1 cellular context compared by ENCODE assay signal in genomic region chr17:4939804-4940624, GRCh38.
TF ChIP-seq lines count a peak whose summit lies in the region.

Gene RNF167, plus strand, starts transcription at chr17:4940268. Its CDS starts 642 bp downstream, at chr17:4940910.
Gene SLC25A11, minus strand, starts transcription at chr17:4940046. Its CDS starts 136 bp downstream, at chr17:4939910.

TF ChIP-seq in HEK293, 187 proteins besides CTCF, POLR2A, EP300 and RAD21 (continued from another document and continues in another):
- TF ChIP-seq ZBTB8A (tag by site-specific recombination; IDR thresholded peaks at IDR 0.05) (peak; percentile 98), KLF7 (tag by site-specific recombination; IDR thresholded peaks at IDR 0.05; ENCODE audit: borderline replicate concordance) (peak; percentile 68; the same call in 1 of the 2 replicates), ZNF394 (tag by site-specific recombination; IDR thresholded peaks at IDR 0.05; ENCODE audit: borderline replicate concordance) (peak; percentile 34; the same call in 1 of the 2 replicates), ZNF692 (tag by site-specific recombination; IDR thresholded peaks at IDR 0.05) (no peak), ZNF366 (tag by site-specific recombination; conservative IDR thresholded peaks at IDR 0.05) (peak; percentile 66), ZNF701 (tag by site-specific recombination; IDR thresholded peaks at IDR 0.05) (no peak), ZNF37A (tag by site-specific recombination; IDR thresholded peaks at IDR 0.05) (no peak), ZBTB11 (tag by site-specific recombination; conservative IDR thresholded peaks at IDR 0.05; ENCODE audit: low read depth) (peak; percentile 96), ZEB2 (tag by site-specific recombination; IDR thresholded peaks at IDR 0.05) (peak; percentile 76; the same call in 1 of the 2 replicates), PRDM6 (tag by site-specific recombination; IDR thresholded peaks at IDR 0.05) (no peak), ZNF433 (tag by site-specific recombination; IDR thresholded peaks at IDR 0.05; ENCODE audit: low read depth) (no peak), ZXDB (tag by site-specific recombination; IDR thresholded peaks at IDR 0.05) (peak; percentile 84), ZNF555 (tag by site-specific recombination; conservative IDR thresholded peaks at IDR 0.05) (no peak), ZBTB7A (tag by site-specific recombination; IDR thresholded peaks at IDR 0.05; ENCODE audit: low read depth) (0 out of 2 replicates have a peak, but pooled peaks have one; percentile 48), IKZF3 (tag by site-specific recombination; IDR thresholded peaks at IDR 0.05) (peak; percentile 95), ZNF660 (tag by site-specific recombination; IDR thresholded peaks at IDR 0.05) (peak; percentile 80), ZNF416 (tag by site-specific recombination; IDR thresholded peaks at IDR 0.05) (no peak), ZNF391 (tag by site-specific recombination; IDR thresholded peaks at IDR 0.05; ENCODE audit: borderline replicate concordance, low read depth) (no peak), ZNF76 (tag by site-specific recombination; IDR thresholded peaks at IDR 0.05; ENCODE audit: borderline replicate concordance, low read depth) (peak; percentile 78), ZNF335 (tag by site-specific recombination; conservative IDR thresholded peaks at IDR 0.05) (peak; percentile 85), ZNF561 (tag by site-specific recombination; IDR thresholded peaks at IDR 0.05; ENCODE audit: borderline replicate concordance) (peak; percentile 82; the same call in 1 of the 2 replicates), TRIM28 (IDR thresholded peaks at IDR 0.05; ENCODE audit: borderline replicate concordance, low read length) (no peak), ZNF580 (tag by site-specific recombination; IDR thresholded peaks at IDR 0.05) (peak; percentile 98), ZBTB1 (tag by site-specific recombination; IDR thresholded peaks at IDR 0.05) (no peak), SP3 (tag by site-specific recombination; IDR thresholded peaks at IDR 0.05) (peak; percentile 94), ZNF677 (tag by site-specific recombination; IDR thresholded peaks at IDR 0.05) (no peak), ZNF654 (tag by site-specific recombination; IDR thresholded peaks at IDR 0.05; ENCODE audit: low read depth) (no peak), SCRT2 (tag by site-specific recombination; IDR thresholded peaks at IDR 0.05) (peak; percentile 31; the same call in 1 of the 2 replicates), ZBTB17 (tag by site-specific recombination; IDR thresholded peaks at IDR 0.05) (peak; percentile 76)
- TF ChIP-seq, protein P1, sequence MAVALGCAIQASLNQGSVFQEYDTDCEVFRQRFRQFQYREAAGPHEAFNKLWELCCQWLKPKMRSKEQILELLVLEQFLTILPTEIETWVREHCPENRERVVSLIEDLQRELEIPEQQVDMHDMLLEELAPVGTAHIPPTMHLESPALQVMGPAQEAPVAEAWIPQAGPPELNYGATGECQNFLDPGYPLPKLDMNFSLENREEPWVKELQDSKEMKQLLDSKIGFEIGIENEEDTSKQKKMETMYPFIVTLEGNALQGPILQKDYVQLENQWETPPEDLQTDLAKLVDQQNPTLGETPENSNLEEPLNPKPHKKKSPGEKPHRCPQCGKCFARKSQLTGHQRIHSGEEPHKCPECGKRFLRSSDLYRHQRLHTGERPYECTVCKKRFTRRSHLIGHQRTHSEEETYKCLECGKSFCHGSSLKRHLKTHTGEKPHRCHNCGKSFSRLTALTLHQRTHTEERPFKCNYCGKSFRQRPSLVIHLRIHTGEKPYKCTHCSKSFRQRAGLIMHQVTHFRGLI (tag by site-specific recombination; IDR thresholded peaks at IDR 0.05): 0 out of 2 replicates have a peak, but pooled peaks have one; percentile 13
- TF ChIP-seq, protein P2, sequence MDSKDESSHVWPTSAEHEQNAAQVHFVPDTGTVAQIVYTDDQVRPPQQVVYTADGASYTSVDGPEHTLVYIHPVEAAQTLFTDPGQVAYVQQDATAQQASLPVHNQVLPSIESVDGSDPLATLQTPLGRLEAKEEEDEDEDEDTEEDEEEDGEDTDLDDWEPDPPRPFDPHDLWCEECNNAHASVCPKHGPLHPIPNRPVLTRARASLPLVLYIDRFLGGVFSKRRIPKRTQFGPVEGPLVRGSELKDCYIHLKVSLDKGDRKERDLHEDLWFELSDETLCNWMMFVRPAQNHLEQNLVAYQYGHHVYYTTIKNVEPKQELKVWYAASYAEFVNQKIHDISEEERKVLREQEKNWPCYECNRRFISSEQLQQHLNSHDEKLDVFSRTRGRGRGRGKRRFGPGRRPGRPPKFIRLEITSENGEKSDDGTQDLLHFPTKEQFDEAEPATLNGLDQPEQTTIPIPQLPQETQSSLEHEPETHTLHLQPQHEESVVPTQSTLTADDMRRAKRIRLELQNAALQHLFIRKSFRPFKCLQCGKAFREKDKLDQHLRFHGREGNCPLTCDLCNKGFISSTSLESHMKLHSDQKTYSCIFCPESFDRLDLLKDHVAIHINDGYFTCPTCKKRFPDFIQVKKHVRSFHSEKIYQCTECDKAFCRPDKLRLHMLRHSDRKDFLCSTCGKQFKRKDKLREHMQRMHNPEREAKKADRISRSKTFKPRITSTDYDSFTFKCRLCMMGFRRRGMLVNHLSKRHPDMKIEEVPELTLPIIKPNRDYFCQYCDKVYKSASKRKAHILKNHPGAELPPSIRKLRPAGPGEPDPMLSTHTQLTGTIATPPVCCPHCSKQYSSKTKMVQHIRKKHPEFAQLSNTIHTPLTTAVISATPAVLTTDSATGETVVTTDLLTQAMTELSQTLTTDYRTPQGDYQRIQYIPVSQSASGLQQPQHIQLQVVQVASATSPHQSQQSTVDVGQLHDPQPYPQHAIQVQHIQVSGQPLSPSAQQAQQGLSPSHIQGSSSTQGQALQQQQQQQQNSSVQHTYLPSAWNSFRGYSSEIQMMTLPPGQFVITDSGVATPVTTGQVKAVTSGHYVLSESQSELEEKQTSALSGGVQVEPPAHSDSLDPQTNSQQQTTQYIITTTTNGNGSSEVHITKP (tag by site-specific recombination; IDR thresholded peaks at IDR 0.05): peak; percentile 76
- TF ChIP-seq, protein P3, sequence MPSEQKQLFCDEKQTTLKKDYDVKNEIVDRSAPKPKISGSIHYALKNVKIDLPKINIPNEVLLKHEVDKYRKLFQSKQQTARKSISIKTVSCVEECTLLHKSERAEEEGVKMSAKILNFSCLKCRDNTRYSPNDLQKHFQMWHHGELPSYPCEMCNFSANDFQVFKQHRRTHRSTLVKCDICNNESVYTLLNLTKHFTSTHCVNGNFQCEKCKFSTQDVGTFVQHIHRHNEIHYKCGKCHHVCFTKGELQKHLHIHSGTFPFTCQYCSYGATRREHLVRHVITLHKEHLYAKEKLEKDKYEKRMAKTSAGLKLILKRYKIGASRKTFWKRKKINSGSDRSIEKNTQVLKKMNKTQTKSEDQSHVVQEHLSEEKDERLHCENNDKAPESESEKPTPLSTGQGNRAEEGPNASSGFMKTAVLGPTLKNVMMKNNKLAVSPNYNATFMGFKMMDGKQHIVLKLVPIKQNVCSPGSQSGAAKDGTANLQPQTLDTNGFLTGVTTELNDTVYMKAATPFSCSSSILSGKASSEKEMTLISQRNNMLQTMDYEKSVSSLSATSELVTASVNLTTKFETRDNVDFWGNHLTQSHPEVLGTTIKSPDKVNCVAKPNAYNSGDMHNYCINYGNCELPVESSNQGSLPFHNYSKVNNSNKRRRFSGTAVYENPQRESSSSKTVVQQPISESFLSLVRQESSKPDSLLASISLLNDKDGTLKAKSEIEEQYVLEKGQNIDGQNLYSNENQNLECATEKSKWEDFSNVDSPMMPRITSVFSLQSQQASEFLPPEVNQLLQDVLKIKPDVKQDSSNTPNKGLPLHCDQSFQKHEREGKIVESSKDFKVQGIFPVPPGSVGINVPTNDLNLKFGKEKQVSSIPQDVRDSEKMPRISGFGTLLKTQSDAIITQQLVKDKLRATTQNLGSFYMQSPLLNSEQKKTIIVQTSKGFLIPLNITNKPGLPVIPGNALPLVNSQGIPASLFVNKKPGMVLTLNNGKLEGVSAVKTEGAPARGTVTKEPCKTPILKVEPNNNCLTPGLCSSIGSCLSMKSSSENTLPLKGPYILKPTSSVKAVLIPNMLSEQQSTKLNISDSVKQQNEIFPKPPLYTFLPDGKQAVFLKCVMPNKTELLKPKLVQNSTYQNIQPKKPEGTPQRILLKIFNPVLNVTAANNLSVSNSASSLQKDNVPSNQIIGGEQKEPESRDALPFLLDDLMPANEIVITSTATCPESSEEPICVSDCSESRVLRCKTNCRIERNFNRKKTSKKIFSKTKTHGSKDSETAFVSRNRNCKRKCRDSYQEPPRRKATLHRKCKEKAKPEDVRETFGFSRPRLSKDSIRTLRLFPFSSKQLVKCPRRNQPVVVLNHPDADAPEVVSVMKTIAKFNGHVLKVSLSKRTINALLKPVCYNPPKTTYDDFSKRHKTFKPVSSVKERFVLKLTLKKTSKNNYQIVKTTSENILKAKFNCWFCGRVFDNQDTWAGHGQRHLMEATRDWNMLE (tag by site-specific recombination; conservative IDR thresholded peaks at IDR 0.05; ENCODE audit: low read depth): peak; percentile 82
- TF ChIP-seq, protein P4, sequence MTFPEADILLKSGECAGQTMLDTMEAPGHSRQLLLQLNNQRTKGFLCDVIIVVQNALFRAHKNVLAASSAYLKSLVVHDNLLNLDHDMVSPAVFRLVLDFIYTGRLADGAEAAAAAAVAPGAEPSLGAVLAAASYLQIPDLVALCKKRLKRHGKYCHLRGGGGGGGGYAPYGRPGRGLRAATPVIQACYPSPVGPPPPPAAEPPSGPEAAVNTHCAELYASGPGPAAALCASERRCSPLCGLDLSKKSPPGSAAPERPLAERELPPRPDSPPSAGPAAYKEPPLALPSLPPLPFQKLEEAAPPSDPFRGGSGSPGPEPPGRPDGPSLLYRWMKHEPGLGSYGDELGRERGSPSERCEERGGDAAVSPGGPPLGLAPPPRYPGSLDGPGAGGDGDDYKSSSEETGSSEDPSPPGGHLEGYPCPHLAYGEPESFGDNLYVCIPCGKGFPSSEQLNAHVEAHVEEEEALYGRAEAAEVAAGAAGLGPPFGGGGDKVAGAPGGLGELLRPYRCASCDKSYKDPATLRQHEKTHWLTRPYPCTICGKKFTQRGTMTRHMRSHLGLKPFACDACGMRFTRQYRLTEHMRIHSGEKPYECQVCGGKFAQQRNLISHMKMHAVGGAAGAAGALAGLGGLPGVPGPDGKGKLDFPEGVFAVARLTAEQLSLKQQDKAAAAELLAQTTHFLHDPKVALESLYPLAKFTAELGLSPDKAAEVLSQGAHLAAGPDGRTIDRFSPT (tag by site-specific recombination; IDR thresholded peaks at IDR 0.05): no peak
- TF ChIP-seq, protein P5, sequence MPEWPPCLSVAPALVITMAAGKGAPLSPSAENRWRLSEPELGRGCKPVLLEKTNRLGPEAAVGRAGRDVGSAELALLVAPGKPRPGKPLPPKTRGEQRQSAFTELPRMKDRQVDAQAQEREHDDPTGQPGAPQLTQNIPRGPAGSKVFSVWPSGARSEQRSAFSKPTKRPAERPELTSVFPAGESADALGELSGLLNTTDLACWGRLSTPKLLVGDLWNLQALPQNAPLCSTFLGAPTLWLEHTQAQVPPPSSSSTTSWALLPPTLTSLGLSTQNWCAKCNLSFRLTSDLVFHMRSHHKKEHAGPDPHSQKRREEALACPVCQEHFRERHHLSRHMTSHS (tag by site-specific recombination; IDR thresholded peaks at IDR 0.05): no peak
